ENCODE assay signal across 1 cellular context in the genomic region with DNA sequence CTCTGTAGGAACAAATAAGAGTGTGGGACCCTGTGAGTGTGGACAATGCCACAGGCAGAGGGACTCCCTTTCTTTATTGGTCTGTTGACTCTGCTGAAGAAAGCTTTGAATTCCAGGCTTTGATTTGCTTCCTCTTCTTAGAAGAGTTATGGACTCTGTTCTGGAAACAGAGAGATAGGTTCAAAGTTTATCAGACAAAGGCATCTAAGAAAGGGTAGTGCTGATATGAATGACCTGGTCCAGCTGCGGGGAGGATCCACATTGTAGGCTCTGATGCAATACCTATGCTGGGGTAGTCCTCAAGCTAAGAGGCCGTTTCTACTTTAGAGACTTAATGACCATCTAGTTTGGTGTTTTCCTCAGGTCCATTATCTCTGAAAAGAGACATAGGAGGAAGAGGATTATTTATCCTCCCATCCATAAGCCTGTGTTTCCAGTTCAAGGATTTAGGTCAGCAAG.
A peak's percentile ranks its signal among the peaks of the same experiment; 100 is the strongest.
TF ChIP-seq lines count a peak whose summit lies in the region.

No MANE protein-coding gene starts in this region.

TF ChIP-seq in HepG2, 621 proteins besides CTCF, POLR2A, EP300 and RAD21 (continued from another document and continues in another):
- TF ChIP-seq, protein P1, sequence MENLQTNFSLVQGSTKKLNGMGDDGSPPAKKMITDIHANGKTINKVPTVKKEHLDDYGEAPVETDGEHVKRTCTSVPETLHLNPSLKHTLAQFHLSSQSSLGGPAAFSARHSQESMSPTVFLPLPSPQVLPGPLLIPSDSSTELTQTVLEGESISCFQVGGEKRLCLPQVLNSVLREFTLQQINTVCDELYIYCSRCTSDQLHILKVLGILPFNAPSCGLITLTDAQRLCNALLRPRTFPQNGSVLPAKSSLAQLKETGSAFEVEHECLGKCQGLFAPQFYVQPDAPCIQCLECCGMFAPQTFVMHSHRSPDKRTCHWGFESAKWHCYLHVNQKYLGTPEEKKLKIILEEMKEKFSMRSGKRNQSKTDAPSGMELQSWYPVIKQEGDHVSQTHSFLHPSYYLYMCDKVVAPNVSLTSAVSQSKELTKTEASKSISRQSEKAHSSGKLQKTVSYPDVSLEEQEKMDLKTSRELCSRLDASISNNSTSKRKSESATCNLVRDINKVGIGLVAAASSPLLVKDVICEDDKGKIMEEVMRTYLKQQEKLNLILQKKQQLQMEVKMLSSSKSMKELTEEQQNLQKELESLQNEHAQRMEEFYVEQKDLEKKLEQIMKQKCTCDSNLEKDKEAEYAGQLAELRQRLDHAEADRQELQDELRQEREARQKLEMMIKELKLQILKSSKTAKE (CRISPR knock-in tag; IDR thresholded peaks at IDR 0.05; ENCODE audit: borderline replicate concordance) = no peak
- TF ChIP-seq FOSL2 (CRISPR knock-in tag; IDR thresholded peaks at IDR 0.05) = peak; percentile 49; the same call in 1 of the 2 replicates
- TF ChIP-seq ZNF773 (CRISPR knock-in tag; IDR thresholded peaks at IDR 0.05; ENCODE audit: borderline replicate concordance) = no peak
- TF ChIP-seq ZNF530 (CRISPR knock-in tag; IDR thresholded peaks at IDR 0.05; ENCODE audit: low read depth) = no peak
- TF ChIP-seq KLF11 (CRISPR knock-in tag; IDR thresholded peaks at IDR 0.05) = no peak
- TF ChIP-seq PTBP1 (IDR thresholded peaks at IDR 0.05; ENCODE audit: low read depth, low read length, poor library complexity, severe bottlenecking) = no peak
- TF ChIP-seq ZNF446 (CRISPR knock-in tag; IDR thresholded peaks at IDR 0.05) = no peak
- TF ChIP-seq ZNF709 (CRISPR knock-in tag; IDR thresholded peaks at IDR 0.05) = no peak
- no peak for TF ChIP-seq ZNF160 (CRISPR knock-in tag; IDR thresholded peaks at IDR 0.05)
- no peak for TF ChIP-seq FOSL1 (CRISPR knock-in tag; IDR thresholded peaks at IDR 0.05; ENCODE audit: borderline replicate concordance)
- TF ChIP-seq, protein P2, sequence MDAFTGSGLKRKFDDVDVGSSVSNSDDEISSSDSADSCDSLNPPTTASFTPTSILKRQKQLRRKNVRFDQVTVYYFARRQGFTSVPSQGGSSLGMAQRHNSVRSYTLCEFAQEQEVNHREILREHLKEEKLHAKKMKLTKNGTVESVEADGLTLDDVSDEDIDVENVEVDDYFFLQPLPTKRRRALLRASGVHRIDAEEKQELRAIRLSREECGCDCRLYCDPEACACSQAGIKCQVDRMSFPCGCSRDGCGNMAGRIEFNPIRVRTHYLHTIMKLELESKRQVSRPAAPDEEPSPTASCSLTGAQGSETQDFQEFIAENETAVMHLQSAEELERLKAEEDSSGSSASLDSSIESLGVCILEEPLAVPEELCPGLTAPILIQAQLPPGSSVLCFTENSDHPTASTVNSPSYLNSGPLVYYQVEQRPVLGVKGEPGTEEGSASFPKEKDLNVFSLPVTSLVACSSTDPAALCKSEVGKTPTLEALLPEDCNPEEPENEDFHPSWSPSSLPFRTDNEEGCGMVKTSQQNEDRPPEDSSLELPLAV (CRISPR knock-in tag; conservative IDR thresholded peaks at IDR 0.05; ENCODE audit: low read depth) = no peak
- TF ChIP-seq, protein P3, sequence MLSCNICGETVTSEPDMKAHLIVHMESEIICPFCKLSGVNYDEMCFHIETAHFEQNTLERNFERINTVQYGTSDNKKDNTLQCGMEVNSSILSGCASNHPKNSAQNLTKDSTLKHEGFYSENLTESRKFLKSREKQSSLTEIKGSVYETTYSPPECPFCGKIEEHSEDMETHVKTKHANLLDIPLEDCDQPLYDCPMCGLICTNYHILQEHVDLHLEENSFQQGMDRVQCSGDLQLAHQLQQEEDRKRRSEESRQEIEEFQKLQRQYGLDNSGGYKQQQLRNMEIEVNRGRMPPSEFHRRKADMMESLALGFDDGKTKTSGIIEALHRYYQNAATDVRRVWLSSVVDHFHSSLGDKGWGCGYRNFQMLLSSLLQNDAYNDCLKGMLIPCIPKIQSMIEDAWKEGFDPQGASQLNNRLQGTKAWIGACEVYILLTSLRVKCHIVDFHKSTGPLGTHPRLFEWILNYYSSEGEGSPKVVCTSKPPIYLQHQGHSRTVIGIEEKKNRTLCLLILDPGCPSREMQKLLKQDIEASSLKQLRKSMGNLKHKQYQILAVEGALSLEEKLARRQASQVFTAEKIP (CRISPR knock-in tag; IDR thresholded peaks at IDR 0.05; ENCODE audit: borderline replicate concordance) = no peak
- TF ChIP-seq ZNF703 (CRISPR knock-in tag; IDR thresholded peaks at IDR 0.05; ENCODE audit: borderline replicate concordance) = no peak
- TF ChIP-seq ZBTB1 (CRISPR knock-in tag; IDR thresholded peaks at IDR 0.05; ENCODE audit: borderline replicate concordance) = no peak
- TF ChIP-seq, protein P4, sequence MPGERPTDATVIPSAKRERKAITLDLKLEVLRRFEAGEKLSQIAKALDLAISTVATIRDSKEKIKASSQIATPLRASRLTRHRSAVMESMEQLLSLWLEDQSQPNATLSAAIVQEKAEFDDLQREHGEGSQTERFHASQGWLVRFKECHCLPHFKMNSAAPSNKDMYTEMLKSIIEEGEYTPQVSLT (CRISPR knock-in tag; IDR thresholded peaks at IDR 0.05; ENCODE audit: borderline replicate concordance, low read depth) = no peak
- TF ChIP-seq, protein P5, sequence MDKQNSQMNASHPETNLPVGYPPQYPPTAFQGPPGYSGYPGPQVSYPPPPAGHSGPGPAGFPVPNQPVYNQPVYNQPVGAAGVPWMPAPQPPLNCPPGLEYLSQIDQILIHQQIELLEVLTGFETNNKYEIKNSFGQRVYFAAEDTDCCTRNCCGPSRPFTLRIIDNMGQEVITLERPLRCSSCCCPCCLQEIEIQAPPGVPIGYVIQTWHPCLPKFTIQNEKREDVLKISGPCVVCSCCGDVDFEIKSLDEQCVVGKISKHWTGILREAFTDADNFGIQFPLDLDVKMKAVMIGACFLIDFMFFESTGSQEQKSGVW (CRISPR knock-in tag; IDR thresholded peaks at IDR 0.05; ENCODE audit: borderline replicate concordance) = no peak
- peak in 1 of 2 experiments; percentile 40; a peak in 1 of 4 replicates for TF ChIP-seq KLF16 (CRISPR knock-in tag; IDR thresholded peaks at IDR 0.05)
- no peak for TF ChIP-seq ZNF24 (IDR thresholded peaks at IDR 0.05)
- no peak for TF ChIP-seq ZNF484 (CRISPR knock-in tag; IDR thresholded peaks at IDR 0.05; ENCODE audit: borderline replicate concordance, low read depth)
- TF ChIP-seq CCDC6 (CRISPR knock-in tag; IDR thresholded peaks at IDR 0.05) = no peak
- TF ChIP-seq, protein P6, sequence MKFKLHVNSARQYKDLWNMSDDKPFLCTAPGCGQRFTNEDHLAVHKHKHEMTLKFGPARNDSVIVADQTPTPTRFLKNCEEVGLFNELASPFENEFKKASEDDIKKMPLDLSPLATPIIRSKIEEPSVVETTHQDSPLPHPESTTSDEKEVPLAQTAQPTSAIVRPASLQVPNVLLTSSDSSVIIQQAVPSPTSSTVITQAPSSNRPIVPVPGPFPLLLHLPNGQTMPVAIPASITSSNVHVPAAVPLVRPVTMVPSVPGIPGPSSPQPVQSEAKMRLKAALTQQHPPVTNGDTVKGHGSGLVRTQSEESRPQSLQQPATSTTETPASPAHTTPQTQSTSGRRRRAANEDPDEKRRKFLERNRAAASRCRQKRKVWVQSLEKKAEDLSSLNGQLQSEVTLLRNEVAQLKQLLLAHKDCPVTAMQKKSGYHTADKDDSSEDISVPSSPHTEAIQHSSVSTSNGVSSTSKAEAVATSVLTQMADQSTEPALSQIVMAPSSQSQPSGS (CRISPR knock-in tag; IDR thresholded peaks at IDR 0.05) = no peak
- peak; percentile 30; the same call in 1 of the 2 replicates for TF ChIP-seq SALL1 (CRISPR knock-in tag; IDR thresholded peaks at IDR 0.05)
- no peak for TF ChIP-seq ZNF615 (CRISPR knock-in tag; IDR thresholded peaks at IDR 0.05; ENCODE audit: borderline replicate concordance)
- TF ChIP-seq, protein P7, sequence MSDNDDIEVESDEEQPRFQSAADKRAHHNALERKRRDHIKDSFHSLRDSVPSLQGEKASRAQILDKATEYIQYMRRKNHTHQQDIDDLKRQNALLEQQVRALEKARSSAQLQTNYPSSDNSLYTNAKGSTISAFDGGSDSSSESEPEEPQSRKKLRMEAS (IDR thresholded peaks at IDR 0.05) = peak; percentile 57; the same call in 1 of the 2 replicates
- TF ChIP-seq, protein P8, sequence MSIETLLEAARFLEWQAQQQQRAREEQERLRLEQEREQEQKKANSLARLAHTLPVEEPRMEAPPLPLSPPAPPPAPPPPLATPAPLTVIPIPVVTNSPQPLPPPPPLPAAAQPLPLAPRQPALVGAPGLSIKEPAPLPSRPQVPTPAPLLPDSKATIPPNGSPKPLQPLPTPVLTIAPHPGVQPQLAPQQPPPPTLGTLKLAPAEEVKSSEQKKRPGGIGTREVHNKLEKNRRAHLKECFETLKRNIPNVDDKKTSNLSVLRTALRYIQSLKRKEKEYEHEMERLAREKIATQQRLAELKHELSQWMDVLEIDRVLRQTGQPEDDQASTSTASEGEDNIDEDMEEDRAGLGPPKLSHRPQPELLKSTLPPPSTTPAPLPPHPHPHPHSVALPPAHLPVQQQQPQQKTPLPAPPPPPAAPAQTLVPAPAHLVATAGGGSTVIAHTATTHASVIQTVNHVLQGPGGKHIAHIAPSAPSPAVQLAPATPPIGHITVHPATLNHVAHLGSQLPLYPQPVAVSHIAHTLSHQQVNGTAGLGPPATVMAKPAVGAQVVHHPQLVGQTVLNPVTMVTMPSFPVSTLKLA (IDR thresholded peaks at IDR 0.05) = no peak
- TF ChIP-seq CENPT (CRISPR knock-in tag; IDR thresholded peaks at IDR 0.05; ENCODE audit: low read depth) = no peak
- TF ChIP-seq HDAC1 (CRISPR knock-in tag; IDR thresholded peaks at IDR 0.05) = peak; percentile 54; the same call in 1 of the 2 replicates
- TF ChIP-seq REPIN1 (CRISPR knock-in tag; IDR thresholded peaks at IDR 0.05; ENCODE audit: borderline replicate concordance, low read depth) = no peak
- no peak for TF ChIP-seq ZNF337 (CRISPR knock-in tag; IDR thresholded peaks at IDR 0.05; ENCODE audit: borderline replicate concordance, low read depth)
- peak; percentile 61; the same call in 1 of the 2 replicates for TF ChIP-seq NFIC (IDR thresholded peaks at IDR 0.05; ENCODE audit: low read length)
- no peak for TF ChIP-seq MYNN (CRISPR knock-in tag; IDR thresholded peaks at IDR 0.05; ENCODE audit: low read depth)
- TF ChIP-seq ZC3H13 (CRISPR knock-in tag; IDR thresholded peaks at IDR 0.05) = no peak
- no peak for TF ChIP-seq SP2 (CRISPR knock-in tag; IDR thresholded peaks at IDR 0.05)
- no peak for TF ChIP-seq ZNF629 (CRISPR knock-in tag; conservative IDR thresholded peaks at IDR 0.05)
- TF ChIP-seq MTF1 (CRISPR knock-in tag; IDR thresholded peaks at IDR 0.05) = no peak
- TF ChIP-seq SNRNP70 (IDR thresholded peaks at IDR 0.05; ENCODE audit: low read depth, low read length) = no peak
- no peak for TF ChIP-seq ZNF790 (CRISPR knock-in tag; IDR thresholded peaks at IDR 0.05; ENCODE audit: borderline replicate concordance)
- TF ChIP-seq, protein P9, sequence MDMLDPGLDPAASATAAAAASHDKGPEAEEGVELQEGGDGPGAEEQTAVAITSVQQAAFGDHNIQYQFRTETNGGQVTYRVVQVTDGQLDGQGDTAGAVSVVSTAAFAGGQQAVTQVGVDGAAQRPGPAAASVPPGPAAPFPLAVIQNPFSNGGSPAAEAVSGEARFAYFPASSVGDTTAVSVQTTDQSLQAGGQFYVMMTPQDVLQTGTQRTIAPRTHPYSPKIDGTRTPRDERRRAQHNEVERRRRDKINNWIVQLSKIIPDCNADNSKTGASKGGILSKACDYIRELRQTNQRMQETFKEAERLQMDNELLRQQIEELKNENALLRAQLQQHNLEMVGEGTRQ (IDR thresholded peaks at IDR 0.05; ENCODE audit: low read depth, low read length) = no peak
- TF ChIP-seq, protein P9 (CRISPR knock-in tag; IDR thresholded peaks at IDR 0.05; ENCODE audit: borderline replicate concordance) = no peak
- no peak for TF ChIP-seq ZNF260 (CRISPR knock-in tag; IDR thresholded peaks at IDR 0.05; ENCODE audit: borderline replicate concordance, low read depth)
- TF ChIP-seq RXRB (CRISPR knock-in tag; IDR thresholded peaks at IDR 0.05; ENCODE audit: borderline replicate concordance) = peak; percentile 58; the same call in 1 of the 2 replicates
- TF ChIP-seq, protein P10, sequence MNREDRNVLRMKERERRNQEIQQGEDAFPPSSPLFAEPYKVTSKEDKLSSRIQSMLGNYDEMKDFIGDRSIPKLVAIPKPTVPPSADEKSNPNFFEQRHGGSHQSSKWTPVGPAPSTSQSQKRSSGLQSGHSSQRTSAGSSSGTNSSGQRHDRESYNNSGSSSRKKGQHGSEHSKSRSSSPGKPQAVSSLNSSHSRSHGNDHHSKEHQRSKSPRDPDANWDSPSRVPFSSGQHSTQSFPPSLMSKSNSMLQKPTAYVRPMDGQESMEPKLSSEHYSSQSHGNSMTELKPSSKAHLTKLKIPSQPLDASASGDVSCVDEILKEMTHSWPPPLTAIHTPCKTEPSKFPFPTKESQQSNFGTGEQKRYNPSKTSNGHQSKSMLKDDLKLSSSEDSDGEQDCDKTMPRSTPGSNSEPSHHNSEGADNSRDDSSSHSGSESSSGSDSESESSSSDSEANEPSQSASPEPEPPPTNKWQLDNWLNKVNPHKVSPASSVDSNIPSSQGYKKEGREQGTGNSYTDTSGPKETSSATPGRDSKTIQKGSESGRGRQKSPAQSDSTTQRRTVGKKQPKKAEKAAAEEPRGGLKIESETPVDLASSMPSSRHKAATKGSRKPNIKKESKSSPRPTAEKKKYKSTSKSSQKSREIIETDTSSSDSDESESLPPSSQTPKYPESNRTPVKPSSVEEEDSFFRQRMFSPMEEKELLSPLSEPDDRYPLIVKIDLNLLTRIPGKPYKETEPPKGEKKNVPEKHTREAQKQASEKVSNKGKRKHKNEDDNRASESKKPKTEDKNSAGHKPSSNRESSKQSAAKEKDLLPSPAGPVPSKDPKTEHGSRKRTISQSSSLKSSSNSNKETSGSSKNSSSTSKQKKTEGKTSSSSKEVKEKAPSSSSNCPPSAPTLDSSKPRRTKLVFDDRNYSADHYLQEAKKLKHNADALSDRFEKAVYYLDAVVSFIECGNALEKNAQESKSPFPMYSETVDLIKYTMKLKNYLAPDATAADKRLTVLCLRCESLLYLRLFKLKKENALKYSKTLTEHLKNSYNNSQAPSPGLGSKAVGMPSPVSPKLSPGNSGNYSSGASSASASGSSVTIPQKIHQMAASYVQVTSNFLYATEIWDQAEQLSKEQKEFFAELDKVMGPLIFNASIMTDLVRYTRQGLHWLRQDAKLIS (CRISPR knock-in tag; IDR thresholded peaks at IDR 0.05) = no peak
- no peak for TF ChIP-seq ZNF20 (CRISPR knock-in tag; IDR thresholded peaks at IDR 0.05)
- no peak for TF ChIP-seq ZSCAN21 (CRISPR knock-in tag; IDR thresholded peaks at IDR 0.05; ENCODE audit: borderline replicate concordance)
- peak; percentile 63; the same call in 1 of the 2 replicates for TF ChIP-seq MIER3 (CRISPR knock-in tag; IDR thresholded peaks at IDR 0.05; ENCODE audit: borderline replicate concordance)
- no peak for TF ChIP-seq ZNF549 (CRISPR knock-in tag; IDR thresholded peaks at IDR 0.05)
- TF ChIP-seq SOX6 (IDR thresholded peaks at IDR 0.05) = no peak
- peak; percentile 96 for TF ChIP-seq SOX6 (CRISPR knock-in tag; IDR thresholded peaks at IDR 0.05)
